29 cellular contexts compared by ENCODE assay signal in the genomic region with DNA sequence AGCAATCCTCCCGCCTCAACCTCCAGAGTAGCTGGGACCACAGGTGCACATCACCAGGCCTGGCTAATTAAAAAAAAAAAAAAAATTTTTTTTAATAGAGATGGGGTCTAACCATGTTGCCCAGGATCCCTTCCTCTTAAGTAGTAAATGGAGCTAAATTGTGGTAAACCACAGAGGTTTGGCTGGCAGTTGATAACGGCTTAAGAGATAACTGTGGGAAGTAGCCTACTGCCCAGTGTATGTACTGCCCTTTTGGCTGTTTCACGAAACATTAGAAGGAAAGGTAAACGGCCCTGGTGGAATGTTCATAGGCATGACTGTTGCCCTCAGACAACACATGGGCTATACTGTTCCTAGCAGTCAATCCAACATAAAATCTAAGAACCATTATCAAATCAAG.
"Had no signal": no experiment of that assay in that cellular context is flagged by ENCODE, and none has a peak within 500 bp of the region (broad histone marks: within the 10 kb centered on the region; RNA-seq: fewer than 3 reads in every experiment).

No MANE protein-coding gene starts in this region.

- H3K4me3 Mint-ChIP-seq: immature natural killer cell; naive thymus-derived CD4-positive, alpha-beta T cell; nephron; neural progenitor cell; stimulated activated effector memory CD8-positive, alpha-beta T cell treated with anti-CD3 and anti-CD28 coated beads, Interleukin-12 subunit alpha, Interleukin-12 subunit beta, amount 100 ng/mL, for 72 hours had no signal

- H3K27ac Mint-ChIP-seq: immature natural killer cell; naive thymus-derived CD4-positive, alpha-beta T cell; nephron; neural progenitor cell; progenitor cell of endocrine pancreas; stimulated activated effector memory CD8-positive, alpha-beta T cell treated with anti-CD3 and anti-CD28 coated beads, Interleukin-12 subunit alpha, Interleukin-12 subunit beta, amount 100 ng/mL, for 72 hours had no signal

- FAIRE-seq: endothelial cell of umbilical vein had no signal

- H3K79me2 ChIP-seq: parathyroid adenoma had no signal

- H2AFZ ChIP-seq: neural progenitor cell, parathyroid adenoma had no signal

- H3K4me1 ChIP-seq: colonic mucosa, esophagus squamous epithelium, heart right ventricle, neural progenitor cell, right atrium auricular region, stomach, vagina had no signal

- H3K9ac ChIP-seq: neural progenitor cell, parathyroid adenoma had no signal

- H3K4me2 ChIP-seq: neural progenitor cell had no signal

- DNase-seq: colonic mucosa; dermis blood vessel endothelial cell; effector memory CD4-positive, alpha-beta T cell; esophagus squamous epithelium; foreskin melanocyte; glutamatergic neuron; heart right ventricle; hypothalamus; immature natural killer cell; islet precursor cell; mesenchymal stem cell; midbrain; naive thymus-derived CD4-positive, alpha-beta T cell; stimulated activated CD4-positive, alpha-beta T cell treated with anti-CD3 and anti-CD28 coated beads, Interleukin-2, amount 100 ng/mL, for 24 hours; stimulated activated CD4-positive, alpha-beta T cell treated with anti-CD3 and anti-CD28 coated beads, Interleukin-4, amount 100 ng/mL, for 24 hours; stimulated activated naive CD4-positive, alpha-beta T cell treated with Interleukin-2 at 50 U/mL for 16 hours; stomach; thyroid gland; trophoblast cell had no signal

- H3K27me3 Mint-ChIP-seq: naive thymus-derived CD4-positive, alpha-beta T cell; progenitor cell of endocrine pancreas had no signal

- H3K27me3 ChIP-seq: colonic mucosa, esophagus squamous epithelium, heart right ventricle, neural progenitor cell, right atrium auricular region, stomach, thyroid gland, vagina had no signal

- H3K27ac ChIP-seq: colonic mucosa, esophagus squamous epithelium, heart right ventricle, neural progenitor cell, parathyroid adenoma, right atrium auricular region, stomach, thyroid gland, vagina had no signal

- H3K9me3 ChIP-seq: colonic mucosa, esophagus squamous epithelium, heart right ventricle, right atrium auricular region, stomach, thyroid gland, vagina had no signal

- H3K4me1 Mint-ChIP-seq: immature natural killer cell; nephron; neural progenitor cell; stimulated activated effector memory CD8-positive, alpha-beta T cell treated with anti-CD3 and anti-CD28 coated beads, Interleukin-12 subunit alpha, Interleukin-12 subunit beta, amount 100 ng/mL, for 72 hours had no signal

- ATAC-seq: heart right ventricle; left lobe of liver; naive thymus-derived CD4-positive, alpha-beta T cell; sciatic nerve; stimulated activated effector memory CD8-positive, alpha-beta T cell treated with anti-CD3 and anti-CD28 coated beads, Interleukin-12 subunit alpha, Interleukin-12 subunit beta, amount 100 ng/mL, for 72 hours had no signal

- H3K9me3 Mint-ChIP-seq: immature natural killer cell; naive thymus-derived CD4-positive, alpha-beta T cell; nephron; neural progenitor cell; stimulated activated effector memory CD8-positive, alpha-beta T cell treated with anti-CD3 and anti-CD28 coated beads, Interleukin-12 subunit alpha, Interleukin-12 subunit beta, amount 100 ng/mL, for 72 hours had no signal

- H3K4me3 ChIP-seq: colonic mucosa, esophagus squamous epithelium, heart right ventricle, neural progenitor cell, right atrium auricular region, stomach, thyroid gland, vagina had no signal
